ENCODE assay signal across 36 cellular contexts in genomic region chr1:199338760-199339159, GRCh38.
"Had no signal": no experiment of that assay in that cellular context is flagged by ENCODE, and none has a peak within 500 bp of the region (broad histone marks: within the 10 kb centered on the region; RNA-seq: fewer than 3 reads in every experiment).

No MANE protein-coding gene starts in this region.

- H3K36me3 ChIP-seq: MG63 had no signal

- H3K4me3 ChIP-seq: MG63 had no signal

- DNase-seq: Karpas-422, Kasumi-1, MG63, MM.1S, MV-4-11, NCI-H1048, NCI-H1092, NCI-H1092 treated with DMSO at 0.1 percent for 48 hours, NCI-H1105, NCI-H1105 treated with DMSO at 0.1 percent for 48 hours, NCI-H1417, NCI-H1417 treated with DMSO at 0.1 percent for 48 hours, NCI-H1436, NCI-H1436 treated with DMSO at 0.1 percent for 48 hours, NCI-H146, NCI-H1694, NCI-H1694 treated with DMSO at 0.1 percent for 48 hours, NCI-H187, NCI-H187 treated with DMSO at 0.1 percent for 48 hours, NCI-H1930, NCI-H2029, NCI-H2029 treated with DMSO at 0.1 percent for 48 hours, NCI-H2081, NCI-H2081 treated with DMSO at 0.1 percent for 48 hours, NCI-H2107, NCI-H2171, NCI-H2171 treated with DMSO at 0.1 percent for 48 hours, NCI-H2227 treated with DMSO at 0.1 percent for 48 hours, NCI-H226, NCI-H345, NCI-H446, NCI-H446 treated with DMSO at 0.1 percent for 48 hours, NCI-H510A, NCI-H510A treated with DMSO at 0.1 percent for 48 hours, NCI-H524, NCI-H524 treated with DMSO at 0.1 percent for 48 hours had no signal

- H3K27me3 ChIP-seq: MG63 had no signal

- H3K9me3 ChIP-seq: MG63 had no signal
